ENCODE assay signal across 1 cellular context in genomic region chr20:41373851-41374567, GRCh38.
TF ChIP-seq lines count a peak whose summit lies in the region.

No MANE protein-coding gene starts in this region.

TF ChIP-seq in SK-N-SH treated with all-trans-retinoic acid at 6 μM for 48 hours, 23 proteins besides CTCF, POLR2A, EP300 and RAD21 (continued from another document):
- TF ChIP-seq CSRNP3 (CRISPR knock-in tag; IDR thresholded peaks at IDR 0.05) (no peak), ISL1 (CRISPR knock-in tag; IDR thresholded peaks at IDR 0.05) (no peak), ARNTL (CRISPR knock-in tag; IDR thresholded peaks at IDR 0.05; ENCODE audit: borderline replicate concordance, low read depth) (no peak), GLIS3 (CRISPR knock-in tag; IDR thresholded peaks at IDR 0.05) (no peak), TCF4 (CRISPR knock-in tag; IDR thresholded peaks at IDR 0.05; ENCODE audit: borderline replicate concordance) (no peak), ESRRG (CRISPR knock-in tag; IDR thresholded peaks at IDR 0.05) (no peak), CSDC2 (CRISPR knock-in tag; IDR thresholded peaks at IDR 0.05) (no peak), RARB (CRISPR knock-in tag; IDR thresholded peaks at IDR 0.05) (no peak)
